ENCODE assay signal across 10 cellular contexts in the genomic region with DNA sequence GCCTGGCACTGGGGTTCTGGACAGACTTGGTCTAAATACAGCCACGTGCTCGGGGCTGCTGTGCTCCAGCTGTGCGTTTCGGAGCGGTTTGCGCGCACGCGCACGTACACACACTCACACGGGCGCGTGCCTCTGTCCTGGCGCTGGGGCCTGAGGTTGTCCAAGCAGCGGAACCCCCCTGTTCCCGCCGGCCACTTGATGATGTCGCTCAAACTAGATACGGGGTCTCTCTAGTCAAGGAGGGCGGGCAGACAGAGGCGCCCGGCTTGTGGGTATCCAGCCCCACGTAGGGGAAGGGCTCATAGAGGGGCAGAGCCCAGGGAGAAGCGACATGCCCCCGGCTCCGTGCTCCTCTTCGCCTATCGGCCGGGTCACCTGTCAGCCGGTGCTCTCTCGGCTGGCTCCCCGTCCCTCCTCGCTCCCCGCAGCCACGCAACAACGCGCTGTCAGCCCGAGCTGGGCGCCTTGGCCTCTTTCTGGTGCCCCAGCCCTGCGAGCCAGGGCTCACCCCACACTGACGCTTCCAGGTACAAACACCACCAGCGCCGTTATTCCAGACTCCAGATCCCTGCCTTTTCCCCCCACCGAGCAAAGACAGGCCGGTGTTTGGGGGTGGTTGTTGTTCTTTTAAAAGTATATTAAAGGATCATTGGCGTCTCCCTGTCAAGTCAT. TPM values are rescaled to one million over a fixed set of nuclear protein-coding genes. Genes with fewer than 3 reads are reported as not detected.
DNase-seq lines count a peak whose midpoint lies in the region; ATAC-seq, FAIRE-seq and TF ChIP-seq lines count a peak whose summit lies in the region.
"Had no signal": no experiment of that assay in that cellular context is flagged by ENCODE, and none has a peak within 500 bp of the region (broad histone marks: within the 10 kb centered on the region; RNA-seq: fewer than 3 reads in every experiment).

No MANE protein-coding gene starts in this region.

- peak overlapping the region in 8 of 10 donors; percentile 5 to 40 (median 36) for H3K4me3 Mint-ChIP-seq in naive thymus-derived CD8-positive, alpha-beta T cell
- H3K4me3 Mint-ChIP-seq in Caco-2 (ENCODE audit: unreplicated experiment), result no peak overlapping the region

- peak overlapping the region; percentile 75 for H3K4me2 ChIP-seq in endothelial cell of umbilical vein (ENCODE audit: insufficient read depth, low read length)

- peaks cover 0 to 9% (median 0%) of the 10 kb centered on the region in 9 donors for H3K9me3 Mint-ChIP-seq in naive thymus-derived CD8-positive, alpha-beta T cell
- no peaks in the 10 kb centered on the region for H3K9me3 Mint-ChIP-seq in Caco-2 (ENCODE audit: unreplicated experiment)

- no peaks in the 10 kb centered on the region for H3K9me1 ChIP-seq in endothelial cell of umbilical vein (replicated peaks; ENCODE audit: control insufficient read depth, extremely low read depth, insufficient read depth, low read length)

- POLR2A ChIA-PET in AG04449 (lab: Yijun Ruan, JAX) (interaction anchor here (0.6 kb wide), 1 partner anchor 15 kb away, joined by 3 read pairs; no protein-coding TSS in a partner anchor), endothelial cell of umbilical vein (lab: Charles Lee) (no interaction called here), Caco-2 (lab: Charles Lee) (no interaction called here)
- POLR2A ChIA-PET in naive thymus-derived CD8-positive, alpha-beta T cell (lab: Charles Lee), result no interaction called here

- peaks cover 67 to 97% (median 81%) of the 10 kb centered on the region in 5 donors for H3K27me3 Mint-ChIP-seq in naive thymus-derived CD8-positive, alpha-beta T cell
- peaks cover 4% of the 10 kb centered on the region for H3K27me3 Mint-ChIP-seq in Caco-2 (ENCODE audit: insufficient read depth, unreplicated experiment)

- no peaks in the 10 kb centered on the region for H3K27me3 ChIP-seq in endothelial cell of umbilical vein (ENCODE audit: control insufficient read depth in 2 of 2, insufficient read depth in 2 of 2, low read length in 2 of 2)
- no peaks in the 10 kb centered on the region for H3K27me3 ChIP-seq in Caco-2 (replicated peaks; ENCODE audit: control insufficient read depth, insufficient read depth, low read length)
- H3K27me3 ChIP-seq: SJCRH30 had no signal

- CTCF ChIA-PET in AG04449 (lab: Yijun Ruan, JAX), result no interaction called here
- CTCF ChIA-PET in endothelial cell of umbilical vein (lab: Charles Lee), result interaction anchor here (0.7 to 1.4 kb wide), 3 partner anchors 213 to 480 kb away, joined by 3 to 7 read pairs (median 3); no protein-coding TSS in a partner anchor
- CTCF ChIA-PET in Caco-2 (lab: Charles Lee), result no interaction called here

- peaks cover 0 to 8% (median 2%) of the 10 kb centered on the region in 3 donors for H3K36me3 Mint-ChIP-seq in naive thymus-derived CD8-positive, alpha-beta T cell
- no peaks in the 10 kb centered on the region for H3K36me3 Mint-ChIP-seq in Caco-2 (ENCODE audit: insufficient read depth, unreplicated experiment)

- H3K79me2 ChIP-seq in endothelial cell of umbilical vein (ENCODE audit: control insufficient read depth, insufficient read depth, low read length), result peaks cover 8% of the 10 kb centered on the region

- no peak for TF ChIP-seq POLR2A in endothelial cell of umbilical vein (IDR thresholded peaks at IDR 0.05; ENCODE audit: low read depth, low read length)

- FAIRE-seq in endothelial cell of umbilical vein (lab: Jason Lieb, UNC), result no peak

- no peaks in the 10 kb centered on the region for H4K20me1 ChIP-seq in endothelial cell of umbilical vein (replicated peaks; ENCODE audit: control insufficient read depth, extremely low read depth, insufficient read depth, low read length)

- no peaks in the 10 kb centered on the region for H3K9me3 ChIP-seq in endothelial cell of umbilical vein (replicated peaks; ENCODE audit: control insufficient read depth, insufficient read depth, low read length)
- H3K9me3 ChIP-seq in Caco-2, result no peaks in the 10 kb centered on the region
- H3K9me3 ChIP-seq: SJCRH30 had no signal

- H3K9ac ChIP-seq in endothelial cell of umbilical vein (replicated peaks; ENCODE audit: extremely low read depth, insufficient read depth, low read length), result peak overlapping the region; percentile 26

- DNase-seq in AG04449 (ENCODE audit: low read depth, low spot score) (no peak), endothelial cell of umbilical vein (ENCODE audit: low read depth, low spot score) (no peak), Caco-2 (no peak), hepatic stellate cell (ENCODE audit: low spot score) (no peak), CD1c-positive myeloid dendritic cell (ENCODE audit: extremely low spot score) (no peak)
- no peak for DNase-seq in naive thymus-derived CD8-positive, alpha-beta T cell
- DNase-seq: NCI-H1417, SJCRH30 had no signal

- peaks cover 6 to 23% (median 18%) of the 10 kb centered on the region in 4 donors for H3K4me1 Mint-ChIP-seq in naive thymus-derived CD8-positive, alpha-beta T cell
- peaks cover 5% of the 10 kb centered on the region for H3K4me1 Mint-ChIP-seq in Caco-2 (ENCODE audit: low read depth, unreplicated experiment)

- H3K27ac ChIP-seq in endothelial cell of umbilical vein (ENCODE audit: insufficient read depth, low read depth, low read length), result no peak overlapping the region
- H3K27ac ChIP-seq: SJCRH30 had no signal

- dilution Hi-C loops in endothelial cell of umbilical vein (cut with MboI; ENCODE audit: extremely low pct_ligation_motif_present, low sequenced_read_pairs), result no loop called here

- ATAC-seq in HG02885 (IDR thresholded peaks at IDR 0.05; ENCODE audit: poor library complexity, unreplicated experiment) (peak; percentile 38), HG03457 (IDR thresholded peaks at IDR 0.05; ENCODE audit: unreplicated experiment) (no peak)
- no peak for ATAC-seq in naive thymus-derived CD8-positive, alpha-beta T cell

- H3K36me3 ChIP-seq in endothelial cell of umbilical vein (ENCODE audit: control insufficient read depth in 2 of 2, extremely low read depth in 1 of 2, insufficient read depth in 2 of 2, low read length in 2 of 2), result no peaks in the 10 kb centered on the region
- no peaks in the 10 kb centered on the region for H3K36me3 ChIP-seq in Caco-2 (ENCODE audit: control insufficient read depth, insufficient read depth, low read length)

- peak overlapping the region; percentile 36 for H2AFZ ChIP-seq in endothelial cell of umbilical vein (ENCODE audit: low read depth, low read length)

- peaks cover 7% of the 10 kb centered on the region for H3K4me1 ChIP-seq in endothelial cell of umbilical vein (ENCODE audit: control insufficient read depth, extremely low read depth, insufficient read depth, low read length)
- peaks cover 8% of the 10 kb centered on the region for H3K4me1 ChIP-seq in Caco-2
- H3K4me1 ChIP-seq: SJCRH30 had no signal

- BruUV-seq in endothelial cell of umbilical vein (replicated peaks; lab: Mats Ljungman, UMichigan) (no TSS peak), Caco-2 (replicated peaks; lab: Mats Ljungman, UMichigan) (no TSS peak)

- TF ChIP-seq CTCF in AG04449 (IDR thresholded peaks at IDR 0.05; ENCODE audit: insufficient read depth, low read length, missing control alignments) (no peak), endothelial cell of umbilical vein (IDR thresholded peaks at IDR 0.05; ENCODE audit: extremely low read depth in 1 of 2, insufficient read depth in 1 of 2, low read depth in 1 of 2, low read length in 2 of 2) (no peak), Caco-2 (IDR thresholded peaks at IDR 0.05; ENCODE audit: insufficient read depth in 1 of 2, low read depth in 1 of 2, low read length in 1 of 2, severe bottlenecking in 1 of 2, unreplicated experiment in 1 of 2) (no peak)

- intact Hi-C loops in endothelial cell of umbilical vein (cut with micrococcal nuclease) (no loop called here), Caco-2 (cut with micrococcal nuclease; ENCODE audit: unreplicated experiment) (no loop called here)

- H3K4me3 ChIP-seq in AG04449 (ENCODE audit: low read depth, low read length) (peak overlapping the region; percentile 47), endothelial cell of umbilical vein (replicated peaks in 1 of 3; ENCODE audit: insufficient read depth in 1 of 3, low read depth in 1 of 3, low read length in 3 of 3) (peak overlapping the region in 2 of 3 experiments; percentile 26 to 43), Caco-2 (ENCODE audit: low read depth, low read length) (no peak overlapping the region)
- H3K4me3 ChIP-seq: SJCRH30 had no signal

- peak overlapping the region in 1 of 10 donors; percentile 13 for H3K27ac Mint-ChIP-seq in naive thymus-derived CD8-positive, alpha-beta T cell
- no peak overlapping the region for H3K27ac Mint-ChIP-seq in Caco-2 (ENCODE audit: unreplicated experiment)

TF ChIP-seq in endothelial cell of umbilical vein, 7 proteins besides CTCF, POLR2A, EP300 and RAD21 (continues in another document):
- TF ChIP-seq, protein P1, sequence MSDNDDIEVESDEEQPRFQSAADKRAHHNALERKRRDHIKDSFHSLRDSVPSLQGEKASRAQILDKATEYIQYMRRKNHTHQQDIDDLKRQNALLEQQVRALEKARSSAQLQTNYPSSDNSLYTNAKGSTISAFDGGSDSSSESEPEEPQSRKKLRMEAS (IDR thresholded peaks at IDR 0.05; ENCODE audit: insufficient read depth, insufficient read length), result peak; percentile 22
- no peak for TF ChIP-seq FOS (IDR thresholded peaks at IDR 0.05; ENCODE audit: borderline replicate concordance, insufficient read depth, low read length)

RNA-seq across cellular contexts. Expression of a gene that starts 8.8 kb away (rescaled TPM):
- total RNA-seq in endothelial cell of umbilical vein (13.8 and 15.2 TPM in 2 replicates), Caco-2 (2022) (0.32 TPM in 1 of 2 replicates, not detected in the other)
- polyA plus RNA-seq in endothelial cell of umbilical vein, result 2.7 and 4.2 TPM in 2 replicates
- 7.2 and 7.4 TPM in 2 replicates for polyA plus RNA-seq in endothelial cell of umbilical vein (2011; cell fraction: cytosol; rRNA removed)
- polyA plus RNA-seq in endothelial cell of umbilical vein (2011; cell fraction: nucleus; rRNA removed), result 21.4 and 23.4 TPM in 2 replicates
- 13.3 and 18.0 TPM in 2 replicates for polyA plus RNA-seq in endothelial cell of umbilical vein (2012)
- 9.6 and 14.7 TPM in 2 replicates for polyA minus RNA-seq in endothelial cell of umbilical vein
- polyA minus RNA-seq in endothelial cell of umbilical vein (2011; cell fraction: cytosol; rRNA and poly(A)+ RNA removed), result 1.6 TPM
- polyA minus RNA-seq in endothelial cell of umbilical vein (2011; cell fraction: nucleus; rRNA and poly(A)+ RNA removed), result 95.5 and 106 TPM in 2 replicates
- total RNA-seq in naive thymus-derived CD8-positive, alpha-beta T cell, result not detected
- not detected for polyA plus RNA-seq in naive thymus-derived CD8-positive, alpha-beta T cell

RNA-seq across cellular contexts. Expression of a gene that starts 10.8 kb away (rescaled TPM):
- total RNA-seq in endothelial cell of umbilical vein (21.5 and 23.9 TPM in 2 replicates), Caco-2 (2022) (0.70 and 1.2 TPM in 2 replicates)
- polyA plus RNA-seq in endothelial cell of umbilical vein, result 33.4 and 38.7 TPM in 2 replicates
- polyA plus RNA-seq in endothelial cell of umbilical vein (2011; cell fraction: cytosol; rRNA removed), result 31.6 and 42.3 TPM in 2 replicates
- polyA plus RNA-seq in endothelial cell of umbilical vein (2011; cell fraction: nucleus; rRNA removed), result 97.7 and 111 TPM in 2 replicates
- 38.8 and 50.2 TPM in 2 replicates for polyA plus RNA-seq in endothelial cell of umbilical vein (2012)
- 24.0 and 27.0 TPM in 2 replicates for polyA minus RNA-seq in endothelial cell of umbilical vein
- 58.8 TPM for polyA minus RNA-seq in endothelial cell of umbilical vein (2011; cell fraction: cytosol; rRNA and poly(A)+ RNA removed)
- 30.2 and 53.4 TPM in 2 replicates for polyA minus RNA-seq in endothelial cell of umbilical vein (2011; cell fraction: nucleus; rRNA and poly(A)+ RNA removed)
- total RNA-seq in naive thymus-derived CD8-positive, alpha-beta T cell, result not detected
- not detected for polyA plus RNA-seq in naive thymus-derived CD8-positive, alpha-beta T cell

Comparison
In these comparisons a context has a peak if more than half of its experiments do, and no peak if none do; other contexts are left out.
1. RNA of a gene that starts 8.8 kb away (total RNA-seq): 13.8 to 15.2 TPM in endothelial cell of umbilical vein; 0.32 TPM in Caco-2 and not detected in naive thymus-derived CD8-positive, alpha-beta T cell; every median in the first group is over 10 times any median in the second.
2. RNA of a gene that starts 10.8 kb away (total RNA-seq): 21.5 to 23.9 TPM in endothelial cell of umbilical vein; 0.70 to 1.2 TPM in Caco-2 and not detected in naive thymus-derived CD8-positive, alpha-beta T cell; every median in the first group is over 10 times any median in the second.